ENCODE assay signal across 14 cellular contexts in genomic region chr17:80724723-80725388, GRCh38.
DNase-seq lines count a peak whose midpoint lies in the region; ATAC-seq and TF ChIP-seq lines count a peak whose summit lies in the region.
"Had no signal": no experiment of that assay in that cellular context is flagged by ENCODE, and none has a peak within 500 bp of the region (broad histone marks: within the 10 kb centered on the region; RNA-seq: fewer than 3 reads in every experiment).

No MANE protein-coding gene starts in this region.

- no peaks in the 10 kb centered on the region for H3K36me3 ChIP-seq in endodermal cell (ENCODE audit: control insufficient read depth, insufficient read depth, low read length)

- H3K27me3 Mint-ChIP-seq in endodermal cell (ENCODE audit: insufficient read depth) (no peaks in the 10 kb centered on the region), osteocyte (ENCODE audit: unreplicated experiment) (no peaks in the 10 kb centered on the region)
- H3K27me3 Mint-ChIP-seq: natural killer cell treated with Interleukin-12 subunit alpha and Interleukin-12 subunit beta and Interleukin-15 and Interleukin-18, amount 100 ng/mL, for 72 hours had no signal

- TF ChIP-seq CTCF in endodermal cell (conservative IDR thresholded peaks at IDR 0.05), result no peak
- TF ChIP-seq CTCF in osteocyte (IDR thresholded peaks at IDR 0.05), result no peak

- DNase-seq in Caki2 (ENCODE audit: low read depth), result peak; percentile 11
- peak; percentile 69 for DNase-seq in NCI-H226
- DNase-seq in endodermal cell, result no peak
- no peak for DNase-seq in osteocyte (ENCODE audit: extremely low spot score, unreplicated experiment)
- no peak for DNase-seq in NCI-H1105 treated with DMSO at 0.1 percent for 48 hours (lab: John Stamatoyannopoulos, UW)
- no peak for DNase-seq in islet precursor cell
- DNase-seq: activated CD4-positive, alpha-beta T cell treated with anti-CD3 and anti-CD28 coated beads, Interleukin-2, amount 50 U/mL, for 4 hours; central memory CD4-positive, alpha-beta T cell; hippocampal formation; NCI-H1436 had no signal

- no peaks in the 10 kb centered on the region for H3K4me1 ChIP-seq in endodermal cell (ENCODE audit: control insufficient read depth, insufficient read depth, low read length)

- H3K9me3 ChIP-seq in endodermal cell (ENCODE audit: control insufficient read depth, low read length), result no peaks in the 10 kb centered on the region

- no peak overlapping the region for H3K9ac ChIP-seq in endodermal cell (ENCODE audit: extremely low read depth, low read length, poor library complexity, severe bottlenecking)

- H3K9me3 Mint-ChIP-seq in endodermal cell (peaks cover 2% of the 10 kb centered on the region), osteocyte (ENCODE audit: unreplicated experiment) (no peaks in the 10 kb centered on the region)
- H3K9me3 Mint-ChIP-seq: natural killer cell treated with Interleukin-12 subunit alpha and Interleukin-12 subunit beta and Interleukin-15 and Interleukin-18, amount 100 ng/mL, for 72 hours had no signal

- H3K4me3 Mint-ChIP-seq in endodermal cell (no peak overlapping the region), osteocyte (ENCODE audit: unreplicated experiment) (peak overlapping the region; percentile 68)
- H3K4me3 Mint-ChIP-seq: natural killer cell treated with Interleukin-12 subunit alpha and Interleukin-12 subunit beta and Interleukin-15 and Interleukin-18, amount 100 ng/mL, for 72 hours had no signal

- no peak overlapping the region for H3K4me3 ChIP-seq in endodermal cell (ENCODE audit: low read length)

- H3K27ac Mint-ChIP-seq in endodermal cell, result no peak overlapping the region
- peak overlapping the region; percentile 88 for H3K27ac Mint-ChIP-seq in osteocyte (ENCODE audit: unreplicated experiment)

- ATAC-seq in HG02798 (IDR thresholded peaks at IDR 0.05; ENCODE audit: poor library complexity, unreplicated experiment), result no peak
- ATAC-seq in HG03354 (IDR thresholded peaks at IDR 0.05; ENCODE audit: poor library complexity, severe bottlenecking, unreplicated experiment), result no peak
- ATAC-seq: natural killer cell treated with Interleukin-12 subunit alpha and Interleukin-12 subunit beta and Interleukin-15 and Interleukin-18, amount 100 ng/mL, for 72 hours; Panc1 had no signal

- H3K4me1 Mint-ChIP-seq in endodermal cell, result peaks cover 4% of the 10 kb centered on the region
- peaks cover 72% of the 10 kb centered on the region for H3K4me1 Mint-ChIP-seq in osteocyte (ENCODE audit: unreplicated experiment)

- 86 to 93% methylated on average over 8 to 17 of the region's 18 CpGs for WGBS in endodermal cell (ENCODE audit: insufficient coverage in 1 of 2, insufficient read length in 1 of 2), 2 experiments

- peak overlapping the region; percentile 29 for H3K27ac ChIP-seq in endodermal cell (ENCODE audit: low read depth, low read length)

- H3K36me3 Mint-ChIP-seq in endodermal cell (ENCODE audit: low read depth) (peaks cover 16% of the 10 kb centered on the region), osteocyte (ENCODE audit: unreplicated experiment) (peaks cover 3% of the 10 kb centered on the region)
- H3K36me3 Mint-ChIP-seq: natural killer cell treated with Interleukin-12 subunit alpha and Interleukin-12 subunit beta and Interleukin-15 and Interleukin-18, amount 100 ng/mL, for 72 hours had no signal

- in situ Hi-C loops in Caki2 (cut with HindIII; ENCODE audit: low pct_unique_long_range_greater_than_20kb, low sequenced_read_pairs), result no loop called here

- no peaks in the 10 kb centered on the region for H3K27me3 ChIP-seq in endodermal cell (ENCODE audit: control insufficient read depth, insufficient read depth, low read length, poor library complexity, severe bottlenecking)

Comparison
In these comparisons a context has a peak if more than half of its experiments do, and no peak if none do; other contexts are left out.
1. DNase-seq: peak in Caki2 (single experiment) and NCI-H226 (single experiment); none in endodermal cell (single experiment), osteocyte (single experiment), NCI-H1105 treated with DMSO at 0.1 percent for 48 hours (single experiment) and islet precursor cell (single experiment).